ENCODE assay signal across 24 cellular contexts in the genomic region with DNA sequence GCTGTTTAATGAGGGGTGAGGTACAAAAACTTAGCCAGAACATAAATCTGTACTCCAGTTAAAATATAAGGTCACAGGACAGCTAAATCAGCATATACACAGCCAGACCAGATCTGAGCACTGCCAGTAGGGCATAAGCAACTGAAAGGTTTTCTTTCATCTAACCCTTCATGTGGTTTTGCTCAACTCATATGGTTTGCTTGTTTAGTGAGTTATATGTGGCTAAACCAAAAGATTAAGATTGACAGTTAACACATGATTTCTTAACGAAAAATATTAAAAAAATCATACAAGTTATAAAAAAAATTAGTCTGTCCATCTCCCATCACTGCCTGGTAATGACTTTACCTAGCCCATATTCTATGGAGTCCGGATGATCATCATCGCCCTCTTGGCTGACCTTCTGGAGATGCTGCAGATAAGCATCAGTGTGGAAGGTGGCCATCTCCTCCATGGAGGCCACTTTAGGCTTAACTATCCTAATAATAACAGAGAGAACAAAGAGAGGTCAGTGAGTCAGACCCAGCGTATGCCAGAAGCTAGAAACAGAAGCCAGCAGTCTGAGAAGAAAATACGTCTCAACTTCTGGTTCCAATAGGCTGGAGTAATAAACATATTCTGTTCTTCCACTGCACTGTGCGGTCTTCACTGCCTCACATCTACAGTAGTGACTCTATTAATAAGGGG. TPM values are rescaled to one million over a fixed set of nuclear protein-coding genes. Genes with fewer than 3 reads are reported as not detected.
A peak's percentile ranks its signal among the peaks of the same experiment; 100 is the strongest.
DNase-seq lines count a peak whose midpoint lies in the region; ATAC-seq and TF ChIP-seq lines count a peak whose summit lies in the region.
"Had no signal": no experiment of that assay in that cellular context is flagged by ENCODE, and none has a peak within 500 bp of the region (broad histone marks: within the 10 kb centered on the region; RNA-seq: fewer than 3 reads in every experiment).

No MANE protein-coding gene starts in this region.

- peaks cover 40 to 43% of the 10 kb centered on the region in 2 donors for H3K36me3 Mint-ChIP-seq in CD14-positive monocyte

- peaks cover 6% of the 10 kb centered on the region for H3K79me2 ChIP-seq in hepatocyte

- no peak overlapping the region for H3K4me2 ChIP-seq in hepatocyte

- H3K27ac ChIP-seq in SJSA1 (no peak overlapping the region), psoas muscle (no peak overlapping the region), hepatocyte (no peak overlapping the region)
- H3K27ac ChIP-seq: C4-2B, epithelial cell of prostate, pancreas, thoracic aorta, vagina had no signal

- H3K4me1 ChIP-seq in SJSA1 (replicated peaks) (peaks cover 14% of the 10 kb centered on the region), psoas muscle (no peaks in the 10 kb centered on the region), hepatocyte (ENCODE audit: insufficient read depth) (no peaks in the 10 kb centered on the region)
- H3K4me1 ChIP-seq: pancreas had no signal

- H3K9me3 ChIP-seq in SJSA1 (replicated peaks) (no peaks in the 10 kb centered on the region), psoas muscle (no peaks in the 10 kb centered on the region), hepatocyte (ENCODE audit: low read depth) (no peaks in the 10 kb centered on the region)
- H3K9me3 ChIP-seq: pancreas, thoracic aorta, vagina had no signal

- TF ChIP-seq CTCF in psoas muscle (IDR thresholded peaks at IDR 0.05) (no peak), CD14-positive monocyte (IDR thresholded peaks at IDR 0.05) (no peak), hepatocyte (IDR thresholded peaks at IDR 0.05; ENCODE audit: poor library complexity) (no peak)

- no peak overlapping the region for H3K4me3 Mint-ChIP-seq in CD14-positive monocyte
- H3K4me3 Mint-ChIP-seq: activated naive CD4-positive, alpha-beta T cell treated with anti-CD3 and anti-CD28 coated beads, Interleukin-2, amount 10 ng/mL, durations not matched to agents 7 days and 5 days; central memory CD8-positive, alpha-beta T cell; natural killer cell treated with Interleukin-12 subunit alpha and Interleukin-12 subunit beta and Interleukin-15 and Interleukin-18, amount 100 ng/mL, for 72 hours had no signal

- peaks cover 0 to 2% (median 0%) of the 10 kb centered on the region in 7 donors for H3K9me3 Mint-ChIP-seq in CD14-positive monocyte
- H3K9me3 Mint-ChIP-seq: activated naive CD4-positive, alpha-beta T cell treated with anti-CD3 and anti-CD28 coated beads, Interleukin-2, amount 10 ng/mL, durations not matched to agents 7 days and 5 days; central memory CD8-positive, alpha-beta T cell; natural killer cell treated with Interleukin-12 subunit alpha and Interleukin-12 subunit beta and Interleukin-15 and Interleukin-18, amount 100 ng/mL, for 72 hours had no signal

- H3K27me3 Mint-ChIP-seq in CD14-positive monocyte (ENCODE audit: low read depth in 3 of 3), result peaks cover 0 to 2% (median 0%) of the 10 kb centered on the region in 3 donors
- H3K27me3 Mint-ChIP-seq: activated naive CD4-positive, alpha-beta T cell treated with anti-CD3 and anti-CD28 coated beads, Interleukin-2, amount 10 ng/mL, durations not matched to agents 7 days and 5 days; central memory CD8-positive, alpha-beta T cell; natural killer cell treated with Interleukin-12 subunit alpha and Interleukin-12 subunit beta and Interleukin-15 and Interleukin-18, amount 100 ng/mL, for 72 hours had no signal

- H3K9me2 ChIP-seq in hepatocyte (replicated peaks; ENCODE audit: insufficient read depth), result no peaks in the 10 kb centered on the region

- H4K20me1 ChIP-seq in hepatocyte (ENCODE audit: insufficient read depth, poor library complexity, severe bottlenecking), result no peaks in the 10 kb centered on the region

- intact Hi-C loops in psoas muscle (cut with DNase I) (no loop called here), CD14-positive monocyte (cut with micrococcal nuclease) (no loop called here)

- no peak overlapping the region for H3K27ac Mint-ChIP-seq in CD14-positive monocyte
- H3K27ac Mint-ChIP-seq: activated naive CD4-positive, alpha-beta T cell treated with anti-CD3 and anti-CD28 coated beads, Interleukin-2, amount 10 ng/mL, durations not matched to agents 7 days and 5 days; natural killer cell treated with Interleukin-12 subunit alpha and Interleukin-12 subunit beta and Interleukin-15 and Interleukin-18, amount 100 ng/mL, for 72 hours had no signal

- 71 to 76% (median 73%) methylated on average over 6 of the region's 6 CpGs for WGBS in psoas muscle, 3 donors
- WGBS in hepatocyte (ENCODE audit: low lambda C conversion rate, missing lambda C conversion rate), result 83% methylated on average over 6 of the region's 6 CpGs

- H2AFZ ChIP-seq in hepatocyte, result no peak overlapping the region

- ATAC-seq in psoas muscle (peak; percentile 26 to 48 (median 38)), GM19455 (IDR thresholded peaks at IDR 0.05; ENCODE audit: unreplicated experiment) (no peak)
- ATAC-seq: natural killer cell treated with Interleukin-12 subunit alpha and Interleukin-12 subunit beta and Interleukin-15 and Interleukin-18, amount 100 ng/mL, for 72 hours; pancreas; stimulated activated naive CD8-positive, alpha-beta T cell treated with anti-CD3 and anti-CD28 coated beads, Interleukin-15, Interleukin-2, amounts not matched to agents 100 U/mL and 50 U/mL, for 24 hours had no signal

- H3K4me1 Mint-ChIP-seq in CD14-positive monocyte, result peaks cover 7% of the 10 kb centered on the region

- H3K36me3 ChIP-seq in SJSA1, result peaks cover 11% of the 10 kb centered on the region
- H3K36me3 ChIP-seq in psoas muscle (ENCODE audit: insufficient read depth in 1 of 2, low read depth in 1 of 2), result peaks cover 0 to 61% of the 10 kb centered on the region in 2 donors
- H3K36me3 ChIP-seq in hepatocyte (replicated peaks; ENCODE audit: insufficient read depth, low read depth), result no peaks in the 10 kb centered on the region
- H3K36me3 ChIP-seq: pancreas had no signal

- H3K27me3 ChIP-seq in SJSA1 (replicated peaks) (no peaks in the 10 kb centered on the region), psoas muscle (ENCODE audit: insufficient read depth in 3 of 3, low read length in 2 of 3) (no peaks in the 10 kb centered on the region), hepatocyte (no peaks in the 10 kb centered on the region)
- H3K27me3 ChIP-seq: vagina had no signal

- H3K4me3 ChIP-seq in SJSA1 (no peak overlapping the region), psoas muscle (no peak overlapping the region), hepatocyte (no peak overlapping the region)
- H3K4me3 ChIP-seq: pancreas, thoracic aorta, vagina had no signal

- DNase-seq in HCEC 1CT (peak; percentile 18), SJSA1 (ENCODE audit: low read depth in 1 of 2, low spot score in 2 of 2) (peak; percentile 32 to 39), fibroblast of gingiva (ENCODE audit: low read depth) (peak; percentile 43), psoas muscle (no peak), CD14-positive monocyte (ENCODE audit: low spot score) (no peak), hepatocyte (ENCODE audit: low spot score) (no peak), epidermal melanocyte (ENCODE audit: insufficient read length, low spot score) (no peak)
- DNase-seq: activated naive CD4-positive, alpha-beta T cell treated with anti-CD3 and anti-CD28 coated beads, Interleukin-2, amount 10 ng/mL, durations not matched to agents 7 days and 5 days; EL; KBM-7; midbrain; MV-4-11; NCI-H146; NCI-H524 treated with DMSO at 0.1 percent for 48 hours; pancreas; right cardiac atrium; stimulated activated naive CD8-positive, alpha-beta T cell treated with anti-CD3 and anti-CD28 coated beads, Interleukin-15, Interleukin-2, amounts not matched to agents 100 U/mL and 50 U/mL, for 24 hours had no signal

RNA-seq across cellular contexts. Expression of a gene that starts 4.1 kb away (rescaled TPM):
- 29.0 and 33.3 TPM in 2 replicates for total RNA-seq in SJSA1 (2014; rRNA removed; shearing (Covaris generic))
- total RNA-seq in psoas muscle (10 to 100 TPM; 10.8 to 17.5 (median 12.2) TPM), hepatocyte (26.9 and 29.4 TPM in 2 replicates)
- polyA plus RNA-seq in psoas muscle (1 to 10 TPM; 5.8 to 9.9 (median 6.7) TPM), CD14-positive monocyte (10 to 100 TPM; 20.5 to 22.9 TPM), hepatocyte (27.4 and 29.5 TPM in 2 replicates)

Comparison
In these comparisons a context has a peak if more than half of its experiments do, and no peak if none do; other contexts are left out.
1. DNase-seq: peak in HCEC 1CT (single experiment), SJSA1 (2 of 2) and fibroblast of gingiva (single experiment); none in psoas muscle (0 of 2), CD14-positive monocyte (single experiment), hepatocyte (single experiment) and epidermal melanocyte (single experiment).